ENCODE assay signal across 19 cellular contexts in genomic region chr6:126880926-126881325, GRCh38.
DNase-seq lines count a peak whose midpoint lies in the region; ATAC-seq, FAIRE-seq and TF ChIP-seq lines count a peak whose summit lies in the region.
"Had no signal": no experiment of that assay in that cellular context is flagged by ENCODE, and none has a peak within 500 bp of the region (broad histone marks: within the 10 kb centered on the region; RNA-seq: fewer than 3 reads in every experiment).

No MANE protein-coding gene starts in this region.

- H3K4me2 ChIP-seq in mesendoderm (ENCODE audit: low read length) (no peak overlapping the region), PC-3 (ENCODE audit: low read length) (no peak overlapping the region)
- H3K4me2 ChIP-seq: KMS-11 had no signal

- H3K4me3 ChIP-seq in HL-60 (replicated peaks; ENCODE audit: insufficient read depth, low read length) (no peak overlapping the region), fibroblast of mammary gland (ENCODE audit: control insufficient read depth, low read depth, low read length) (no peak overlapping the region), mesendoderm (ENCODE audit: low read length) (no peak overlapping the region), PC-3 (ENCODE audit: low read length) (no peak overlapping the region), small intestine (ENCODE audit: low read depth in 1 of 2, low read length in 2 of 2) (no peak overlapping the region)

- no peak overlapping the region for H2AFZ ChIP-seq in PC-3 (ENCODE audit: low read length)

- BruUV-seq in PC-3 (replicated peaks; lab: Mats Ljungman, UMichigan): no TSS peak

- H3K27ac ChIP-seq in HL-60 (replicated peaks) (no peak overlapping the region), mesendoderm (ENCODE audit: low read depth, low read length) (no peak overlapping the region), PC-3 (ENCODE audit: low read length) (no peak overlapping the region), small intestine (ENCODE audit: low read depth in 1 of 2, low read length in 1 of 2) (no peak overlapping the region)
- H3K27ac ChIP-seq: KMS-11 had no signal

- H3K4me1 ChIP-seq in mesendoderm (ENCODE audit: control insufficient read depth, low read depth, low read length) (peaks cover under 1% of the 10 kb centered on the region), PC-3 (ENCODE audit: insufficient read depth, low read length) (no peaks in the 10 kb centered on the region), small intestine (ENCODE audit: control insufficient read depth in 2 of 2, insufficient read depth in 1 of 2, low read depth in 1 of 2, low read length in 1 of 2) (no peaks in the 10 kb centered on the region)

- no peaks in the 10 kb centered on the region for H4K20me1 ChIP-seq in PC-3 (ENCODE audit: low read length)

- no peaks in the 10 kb centered on the region for H3K27me3 ChIP-seq in HL-60 (ENCODE audit: insufficient read depth, poor library complexity, severe bottlenecking)
- no peaks in the 10 kb centered on the region for H3K27me3 ChIP-seq in mesendoderm (ENCODE audit: insufficient read depth, low read length, poor library complexity)
- no peaks in the 10 kb centered on the region for H3K27me3 ChIP-seq in PC-3 (ENCODE audit: low read length)
- no peaks in the 10 kb centered on the region for H3K27me3 ChIP-seq in small intestine (ENCODE audit: control insufficient read depth in 2 of 2, insufficient read depth in 2 of 2, low read length in 2 of 2)

- TF ChIP-seq CTCF in HL-60 (IDR thresholded peaks at IDR 0.05; ENCODE audit: insufficient read depth, low read length): no peak
- no peak for TF ChIP-seq CTCF in fibroblast of mammary gland (conservative IDR thresholded peaks at IDR 0.05; ENCODE audit: control insufficient read depth, insufficient read depth, low read depth, low read length)
- no peak for TF ChIP-seq CTCF in PC-3 (conservative IDR thresholded peaks at IDR 0.05; ENCODE audit: low read depth, low read length)

- H3K9ac ChIP-seq in mesendoderm (ENCODE audit: low read length) (no peak overlapping the region), PC-3 (ENCODE audit: low read length) (no peak overlapping the region)
- H3K9ac ChIP-seq: KMS-11 had no signal

- H3K9me2 ChIP-seq in PC-3 (replicated peaks; ENCODE audit: low read length): no peaks in the 10 kb centered on the region

- no CpG with 5 or more reads among the region's 3 CpGs for WGBS in mesendoderm (ENCODE audit: extremely low coverage, insufficient coverage, low lambda C conversion rate)
- 67 to 76% (median 68%) methylated on average over 3 of the region's 3 CpGs for WGBS in small intestine, 3 donors

- peak; percentile 3 for DNase-seq in ELR (ENCODE audit: low read depth)
- peak; percentile 3 to 4 for DNase-seq in HL-60 (ENCODE audit: low read depth in 1 of 2, low spot score in 1 of 2)
- peak; percentile 49 to 76 for DNase-seq in NOMO-1 (lab: John Stamatoyannopoulos, UW; ENCODE audit: unreplicated experiment in 2 of 2)
- DNase-seq in fibroblast of mammary gland (ENCODE audit: low read depth): peak; percentile 17
- no peak for DNase-seq in mesendoderm
- DNase-seq in PC-3: no peak
- DNase-seq in activated naive CD4-positive, alpha-beta T cell treated with anti-CD3 and anti-CD28 coated beads, Interleukin-2, amount 50 U/mL, for 16 hours: no peak
- DNase-seq in small intestine: no peak
- DNase-seq: COR-L47, GOT3, MV-4-11, NCI-H1436, NCI-H2081 treated with DMSO at 0.1 percent for 48 hours, NCI-H2227 treated with DMSO at 0.1 percent for 48 hours, NCI-H526 treated with DMSO at 0.1 percent for 48 hours, T-helper 1 cell had no signal

- FAIRE-seq in small intestine (lab: Jason Lieb, UNC): no peak
- FAIRE-seq: HepG2 had no signal

- H2BK120ac ChIP-seq in mesendoderm (ENCODE audit: low read depth, low read length): no peak overlapping the region

- POLR2A ChIA-PET in PC-3 (lab: Charles Lee; ENCODE audit: unreplicated experiment): no interaction called here

- no peaks in the 10 kb centered on the region for H3K9me3 ChIP-seq in PC-3 (ENCODE audit: low read length)
- no peaks in the 10 kb centered on the region for H3K9me3 ChIP-seq in small intestine (ENCODE audit: control insufficient read depth, low read depth)

- CTCF ChIA-PET in PC-3 (lab: Charles Lee): no interaction called here

- H3K4ac ChIP-seq in mesendoderm (ENCODE audit: low read depth, low read length): no peak overlapping the region

- no peak overlapping the region for H4K5ac ChIP-seq in mesendoderm (ENCODE audit: low read length)

- no peaks in the 10 kb centered on the region for H3K79me1 ChIP-seq in mesendoderm (ENCODE audit: low read length)

- H3K56ac ChIP-seq in mesendoderm (ENCODE audit: low read length): no peak overlapping the region

- no peaks in the 10 kb centered on the region for H3F3A ChIP-seq in PC-3 (ENCODE audit: low read length, unreplicated experiment)

- intact Hi-C loops in PC-3 (cut with micrococcal nuclease): no loop called here

- no peak overlapping the region for H3K23ac ChIP-seq in mesendoderm (ENCODE audit: low read length)

- H3K36me3 ChIP-seq in mesendoderm (ENCODE audit: control insufficient read depth, insufficient read depth, low read length) (no peaks in the 10 kb centered on the region), PC-3 (ENCODE audit: low read depth, low read length) (no peaks in the 10 kb centered on the region), small intestine (ENCODE audit: control insufficient read depth in 2 of 2, insufficient read depth in 2 of 2, low read length in 2 of 2) (no peaks in the 10 kb centered on the region)

- no peak overlapping the region for H4K8ac ChIP-seq in mesendoderm (ENCODE audit: low read depth, low read length)

- no peak overlapping the region for H2BK5ac ChIP-seq in mesendoderm (ENCODE audit: low read length)

- H3K79me2 ChIP-seq in mesendoderm (ENCODE audit: control insufficient read depth, insufficient read depth, low read length): no peaks in the 10 kb centered on the region
- no peaks in the 10 kb centered on the region for H3K79me2 ChIP-seq in PC-3 (ENCODE audit: low read length)

- H2BK15ac ChIP-seq in mesendoderm (replicated peaks; ENCODE audit: low read depth): no peak overlapping the region

- no peak for ATAC-seq in PC-3
- ATAC-seq: HepG2, Panc1 had no signal

- H3K18ac ChIP-seq in mesendoderm (ENCODE audit: low read length): no peak overlapping the region

- H2AK5ac ChIP-seq in mesendoderm (ENCODE audit: low read length): no peak overlapping the region

Comparison
In these comparisons a context has a peak if more than half of its experiments do, and no peak if none do; other contexts are left out.
1. DNase-seq: peak in ELR (single experiment), HL-60 (2 of 2), NOMO-1 (2 of 2) and fibroblast of mammary gland (single experiment); none in mesendoderm (single experiment), PC-3 (single experiment), activated naive CD4-positive, alpha-beta T cell treated with anti-CD3 and anti-CD28 coated beads, Interleukin-2, amount 50 U/mL, for 16 hours (single experiment) and small intestine (single experiment).